ENCODE assay signal across 1 cellular context in the genomic region with DNA sequence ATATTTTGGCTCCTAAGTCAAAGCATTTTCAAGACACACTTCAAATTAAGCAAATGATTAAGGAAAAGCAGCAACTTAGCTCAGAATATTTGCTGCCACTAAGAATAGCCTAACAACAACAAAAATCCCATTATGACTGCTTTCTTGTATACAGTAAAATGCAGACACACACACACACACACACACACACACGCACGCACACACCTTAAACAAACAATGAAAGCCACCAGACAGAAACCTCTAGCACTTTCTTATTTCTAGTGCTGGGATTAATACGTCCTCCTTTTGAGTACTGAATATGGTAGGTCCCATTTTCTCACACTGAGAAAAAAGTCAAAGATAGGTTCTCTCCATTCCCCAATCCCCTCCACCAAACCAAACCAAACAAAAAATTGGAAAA.
TF ChIP-seq lines count a peak whose summit lies in the region.

No MANE protein-coding gene starts in this region.

TF ChIP-seq in GM12878, 131 proteins besides CTCF, POLR2A, EP300 and RAD21:
- TF ChIP-seq, protein P1, sequence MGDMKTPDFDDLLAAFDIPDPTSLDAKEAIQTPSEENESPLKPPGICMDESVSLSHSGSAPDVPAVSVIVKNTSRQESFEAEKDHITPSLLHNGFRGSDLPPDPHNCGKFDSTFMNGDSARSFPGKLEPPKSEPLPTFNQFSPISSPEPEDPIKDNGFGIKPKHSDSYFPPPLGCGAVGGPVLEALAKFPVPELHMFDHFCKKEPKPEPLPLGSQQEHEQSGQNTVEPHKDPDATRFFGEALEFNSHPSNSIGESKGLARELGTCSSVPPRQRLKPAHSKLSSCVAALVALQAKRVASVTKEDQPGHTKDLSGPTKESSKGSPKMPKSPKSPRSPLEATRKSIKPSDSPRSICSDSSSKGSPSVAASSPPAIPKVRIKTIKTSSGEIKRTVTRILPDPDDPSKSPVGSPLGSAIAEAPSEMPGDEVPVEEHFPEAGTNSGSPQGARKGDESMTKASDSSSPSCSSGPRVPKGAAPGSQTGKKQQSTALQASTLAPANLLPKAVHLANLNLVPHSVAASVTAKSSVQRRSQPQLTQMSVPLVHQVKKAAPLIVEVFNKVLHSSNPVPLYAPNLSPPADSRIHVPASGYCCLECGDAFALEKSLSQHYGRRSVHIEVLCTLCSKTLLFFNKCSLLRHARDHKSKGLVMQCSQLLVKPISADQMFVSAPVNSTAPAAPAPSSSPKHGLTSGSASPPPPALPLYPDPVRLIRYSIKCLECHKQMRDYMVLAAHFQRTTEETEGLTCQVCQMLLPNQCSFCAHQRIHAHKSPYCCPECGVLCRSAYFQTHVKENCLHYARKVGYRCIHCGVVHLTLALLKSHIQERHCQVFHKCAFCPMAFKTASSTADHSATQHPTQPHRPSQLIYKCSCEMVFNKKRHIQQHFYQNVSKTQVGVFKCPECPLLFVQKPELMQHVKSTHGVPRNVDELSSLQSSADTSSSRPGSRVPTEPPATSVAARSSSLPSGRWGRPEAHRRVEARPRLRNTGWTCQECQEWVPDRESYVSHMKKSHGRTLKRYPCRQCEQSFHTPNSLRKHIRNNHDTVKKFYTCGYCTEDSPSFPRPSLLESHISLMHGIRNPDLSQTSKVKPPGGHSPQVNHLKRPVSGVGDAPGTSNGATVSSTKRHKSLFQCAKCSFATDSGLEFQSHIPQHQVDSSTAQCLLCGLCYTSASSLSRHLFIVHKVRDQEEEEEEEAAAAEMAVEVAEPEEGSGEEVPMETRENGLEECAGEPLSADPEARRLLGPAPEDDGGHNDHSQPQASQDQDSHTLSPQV (IDR thresholded peaks at IDR 0.05): no peak
